Comparison of ENCODE assay signal across 11 cellular contexts in genomic region chr2:237727363-237727762, GRCh38.
A peak's percentile ranks its signal among the peaks of the same experiment; 100 is the strongest.
DNase-seq lines count a peak whose midpoint lies in the region; ATAC-seq and TF ChIP-seq lines count a peak whose summit lies in the region.
"Had no signal": no experiment of that assay in that cellular context is flagged by ENCODE, and none has a peak within 500 bp of the region (broad histone marks: within the 10 kb centered on the region; RNA-seq: fewer than 3 reads in every experiment).

No MANE protein-coding gene starts in this region.

- H3K9ac ChIP-seq in mesenchymal stem cell (ENCODE audit: low read length), result no peak overlapping the region

- no peaks in the 10 kb centered on the region for H3K9me3 Mint-ChIP-seq in HFFc6
- no peaks in the 10 kb centered on the region for H3K9me3 Mint-ChIP-seq in activated T-helper 17 cell treated with anti-CD3 and anti-CD28 coated beads, Interleukin-2, amount 50 U/mL, for 72 hours

- H3K9me3 ChIP-seq in mesenchymal stem cell (ENCODE audit: control insufficient read depth, low read length), result no peaks in the 10 kb centered on the region
- H3K9me3 ChIP-seq: vagina had no signal

- no peaks in the 10 kb centered on the region for H3K27me3 ChIP-seq in mesenchymal stem cell (ENCODE audit: control insufficient read depth in 1 of 2, insufficient read depth in 1 of 2, low read length in 2 of 2)
- H3K27me3 ChIP-seq: vagina had no signal

- H3K27ac ChIP-seq in 22Rv1 (peak overlapping the region; percentile 53; the same call in 1 of the 2 replicates), mesenchymal stem cell (ENCODE audit: low read length, poor library complexity, severe bottlenecking) (no peak overlapping the region)
- H3K27ac ChIP-seq: PC-9 had no signal

- peaks cover 1% of the 10 kb centered on the region for H3K27me3 Mint-ChIP-seq in HFFc6 (ENCODE audit: insufficient read depth)
- no peaks in the 10 kb centered on the region for H3K27me3 Mint-ChIP-seq in activated T-helper 17 cell treated with anti-CD3 and anti-CD28 coated beads, Interleukin-2, amount 50 U/mL, for 72 hours

- H3K4me1 Mint-ChIP-seq in HFFc6 (ENCODE audit: low read depth), result peaks cover 63% of the 10 kb centered on the region
- peaks cover 56% of the 10 kb centered on the region for H3K4me1 Mint-ChIP-seq in activated T-helper 17 cell treated with anti-CD3 and anti-CD28 coated beads, Interleukin-2, amount 50 U/mL, for 72 hours

- peak; percentile 44 for ATAC-seq in activated T-helper 17 cell treated with anti-CD3 and anti-CD28 coated beads, Interleukin-2, amount 50 U/mL, for 72 hours (replicated peaks)
- ATAC-seq in HG02759 (IDR thresholded peaks at IDR 0.05; ENCODE audit: unreplicated experiment) (no peak), GM21723 (IDR thresholded peaks at IDR 0.05; ENCODE audit: unreplicated experiment) (no peak), HG02938 (IDR thresholded peaks at IDR 0.05; ENCODE audit: unreplicated experiment) (no peak)

- H3K36me3 Mint-ChIP-seq in HFFc6 (ENCODE audit: low read depth), result peaks cover 27% of the 10 kb centered on the region
- H3K36me3 Mint-ChIP-seq in activated T-helper 17 cell treated with anti-CD3 and anti-CD28 coated beads, Interleukin-2, amount 50 U/mL, for 72 hours (ENCODE audit: low read depth), result peaks cover 94% of the 10 kb centered on the region

- H2AK5ac ChIP-seq in mesenchymal stem cell (ENCODE audit: low read length, severe bottlenecking), result peak overlapping the region; percentile 31

- H3K23ac ChIP-seq in mesenchymal stem cell (ENCODE audit: low read length in 2 of 2), result no peak overlapping the region

- no peak overlapping the region for H3K18ac ChIP-seq in mesenchymal stem cell (ENCODE audit: low read depth in 1 of 2, low read length in 2 of 2)

- no peak overlapping the region for H3K14ac ChIP-seq in mesenchymal stem cell (ENCODE audit: low read length in 2 of 2)

- peaks cover 3 to 37% of the 10 kb centered on the region in 2 experiments for H3K36me3 ChIP-seq in mesenchymal stem cell (ENCODE audit: control insufficient read depth in 1 of 2, insufficient read depth in 2 of 2, low read depth in 1 of 2, low read length in 2 of 2)
- H3K36me3 ChIP-seq: vagina had no signal

- no peak overlapping the region for H2BK5ac ChIP-seq in mesenchymal stem cell (ENCODE audit: low read depth, low read length, poor library complexity, severe bottlenecking)

- TF ChIP-seq CTCF in 22Rv1 (IDR thresholded peaks at IDR 0.05), result no peak
- TF ChIP-seq CTCF in HFFc6 (IDR thresholded peaks at IDR 0.05), result no peak

- no peak overlapping the region for H4K91ac ChIP-seq in mesenchymal stem cell (ENCODE audit: low read length)

- no peak overlapping the region for H2BK120ac ChIP-seq in mesenchymal stem cell (ENCODE audit: low read depth, low read length)

- H3K4me3 Mint-ChIP-seq in HFFc6, result no peak overlapping the region
- H3K4me3 Mint-ChIP-seq in activated T-helper 17 cell treated with anti-CD3 and anti-CD28 coated beads, Interleukin-2, amount 50 U/mL, for 72 hours, result peak overlapping the region; percentile 29

- H3K4ac ChIP-seq in mesenchymal stem cell (ENCODE audit: low read depth in 1 of 2, low read length in 2 of 2), result peak overlapping the region in 1 of 2 experiments; percentile 35

- no peak overlapping the region for H3K4me3 ChIP-seq in mesenchymal stem cell (ENCODE audit: insufficient read depth in 1 of 2, low read depth in 1 of 2, low read length in 2 of 2)
- H3K4me3 ChIP-seq: PC-9, vagina had no signal

- peaks cover 29% of the 10 kb centered on the region for H3K79me1 ChIP-seq in mesenchymal stem cell (replicated peaks; ENCODE audit: low read length, poor library complexity, severe bottlenecking)

- H4K8ac ChIP-seq in mesenchymal stem cell (ENCODE audit: low read length), result peak overlapping the region; percentile 45

- peaks cover 25% of the 10 kb centered on the region for H3K4me1 ChIP-seq in mesenchymal stem cell (ENCODE audit: control insufficient read depth, insufficient read depth, low read depth, low read length)

- no peak overlapping the region for H2AFZ ChIP-seq in mesenchymal stem cell (ENCODE audit: low read depth, low read length)
- H2AFZ ChIP-seq: PC-9 had no signal

- peak overlapping the region; percentile 9 to 45 for H2BK12ac ChIP-seq in mesenchymal stem cell (ENCODE audit: low read length in 2 of 2)

- no peak overlapping the region for H3K4me2 ChIP-seq in mesenchymal stem cell (ENCODE audit: low read length, poor library complexity, severe bottlenecking)
- H3K4me2 ChIP-seq: PC-9 had no signal

- WGBS in mesenchymal stem cell, result 86% methylated on average over 5 of the region's 5 CpGs

- DNase-seq in HFFc6 (no peak), mesenchymal stem cell (no peak), NCI-H1417 treated with DMSO at 0.1 percent for 48 hours (lab: John Stamatoyannopoulos, UW) (no peak)
- DNase-seq: NCI-H2171 treated with DMSO at 0.1 percent for 48 hours had no signal

- no peak overlapping the region for H2BK15ac ChIP-seq in mesenchymal stem cell (ENCODE audit: low read depth, poor library complexity, severe bottlenecking)

- peak overlapping the region; percentile 24; the same call in 1 of the 2 replicates for H3K27ac Mint-ChIP-seq in HFFc6
- peak overlapping the region; percentile 77 for H3K27ac Mint-ChIP-seq in activated T-helper 17 cell treated with anti-CD3 and anti-CD28 coated beads, Interleukin-2, amount 50 U/mL, for 72 hours
